Comparison of ENCODE assay signal across 1 cellular context in the genomic region with DNA sequence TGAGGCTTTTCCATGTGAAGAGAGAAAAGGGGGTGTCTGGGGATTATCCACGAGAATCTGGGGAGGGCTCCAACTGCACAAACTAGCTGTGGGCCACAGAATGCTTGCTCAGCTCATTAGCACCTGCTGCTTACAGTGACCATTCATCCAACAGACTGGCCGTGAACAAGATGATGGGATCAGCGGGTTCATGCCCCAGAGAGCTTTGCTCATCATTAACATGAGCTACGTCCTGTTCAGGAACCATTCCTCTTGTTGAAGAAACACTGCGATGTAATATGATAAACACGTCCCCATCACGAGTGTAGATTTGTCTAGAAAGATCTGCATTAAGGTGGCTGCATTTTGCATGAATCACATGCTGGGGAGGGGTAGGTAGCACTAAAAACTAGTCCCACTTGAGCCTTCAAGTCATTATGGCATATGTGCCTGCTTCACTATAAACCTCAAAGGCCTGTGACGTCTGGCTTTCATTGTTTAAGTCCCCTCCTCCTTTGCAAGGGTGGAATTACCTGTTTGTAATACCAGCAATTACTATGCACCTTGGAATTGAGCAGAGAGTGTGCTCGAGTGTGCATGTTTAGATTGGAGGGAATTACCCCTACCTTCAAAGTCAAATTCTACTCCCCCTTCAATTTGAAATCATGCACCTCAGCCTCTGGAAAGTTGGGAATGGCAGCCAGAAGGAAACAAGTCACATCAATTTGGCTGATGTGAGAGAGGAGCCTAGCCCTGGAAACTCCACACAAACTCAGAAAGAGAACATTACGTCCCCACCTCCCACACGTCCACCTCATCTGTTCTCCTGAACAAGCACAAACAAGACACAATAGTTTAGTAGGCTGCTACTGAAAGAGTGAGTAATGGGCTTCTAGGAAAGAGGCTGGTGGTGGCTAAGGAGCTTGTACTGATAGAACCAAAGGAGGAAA.
TF ChIP-seq lines count a peak whose summit lies in the region.

No MANE protein-coding gene starts in this region.

TF ChIP-seq in endothelial cell of umbilical vein, 7 proteins besides CTCF, POLR2A, EP300 and RAD21 (continued from another document):
- TF ChIP-seq EZH2 (IDR thresholded peaks at IDR 0.05; ENCODE audit: borderline replicate concordance, low read depth, low read length, severe bottlenecking), result no peak
- TF ChIP-seq, protein P1, sequence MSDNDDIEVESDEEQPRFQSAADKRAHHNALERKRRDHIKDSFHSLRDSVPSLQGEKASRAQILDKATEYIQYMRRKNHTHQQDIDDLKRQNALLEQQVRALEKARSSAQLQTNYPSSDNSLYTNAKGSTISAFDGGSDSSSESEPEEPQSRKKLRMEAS (IDR thresholded peaks at IDR 0.05; ENCODE audit: insufficient read depth, insufficient read length), result no peak
- TF ChIP-seq JUN (IDR thresholded peaks at IDR 0.05; ENCODE audit: borderline replicate concordance, insufficient read depth, insufficient read length, low read depth), result no peak
